In the genomic region with DNA sequence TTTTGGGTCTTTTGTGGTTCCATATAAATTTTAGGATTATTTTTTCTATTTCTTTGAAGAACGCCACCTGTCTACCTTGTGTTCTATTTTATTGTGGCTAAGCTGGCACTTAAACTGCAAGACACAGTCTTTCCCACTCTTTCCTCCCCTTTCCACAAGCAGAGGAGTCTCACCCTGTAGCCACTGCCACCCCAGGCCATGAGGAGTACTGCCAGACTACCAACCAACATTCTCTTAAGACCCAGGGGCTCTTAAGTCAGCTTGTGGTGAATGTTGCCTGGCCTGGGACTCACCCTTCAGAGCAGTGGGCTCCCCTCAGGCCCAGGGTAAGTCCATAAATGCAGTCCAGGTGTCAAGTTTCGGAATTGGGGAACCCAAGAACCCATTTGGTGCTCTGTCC, we compare ENCODE assay signal across 17 cellular contexts.
"Had no signal": no experiment of that assay in that cellular context is flagged by ENCODE, and none has a peak within 500 bp of the region (broad histone marks: within the 10 kb centered on the region; RNA-seq: fewer than 3 reads in every experiment).

No MANE protein-coding gene starts in this region.

- H3K4me1 Mint-ChIP-seq: neural progenitor cell had no signal

- H3K27ac Mint-ChIP-seq: natural killer cell treated with Interleukin-12 subunit alpha and Interleukin-12 subunit beta and Interleukin-15 and Interleukin-18, amount 100 ng/mL, for 72 hours; neural progenitor cell; type B pancreatic cell had no signal

- DNase-seq: colonic mucosa; dermis blood vessel endothelial cell; heart right ventricle; hypothalamus; islet precursor cell; mammary epithelial cell; mucosa of descending colon; nucleus accumbens; ovary; right cardiac atrium; small intestine; stimulated activated CD4-positive, alpha-beta T cell treated with anti-CD3 and anti-CD28 coated beads, Interleukin-12 subunit alpha, Interleukin-12 subunit beta, amount 100 ng/mL, for 4 hours; stimulated activated naive CD4-positive, alpha-beta T cell had no signal

- H3K27me3 ChIP-seq: colonic mucosa, heart right ventricle, neural progenitor cell, ovary had no signal

- H3K4me3 Mint-ChIP-seq: natural killer cell treated with Interleukin-12 subunit alpha and Interleukin-12 subunit beta and Interleukin-15 and Interleukin-18, amount 100 ng/mL, for 72 hours; neural progenitor cell; type B pancreatic cell had no signal

- H2AFZ ChIP-seq: neural progenitor cell had no signal

- ATAC-seq: heart right ventricle; left lobe of liver; mucosa of descending colon; natural killer cell treated with Interleukin-12 subunit alpha and Interleukin-12 subunit beta and Interleukin-15 and Interleukin-18, amount 100 ng/mL, for 72 hours; right cardiac atrium had no signal

- H3K4me3 ChIP-seq: colonic mucosa, heart right ventricle, mucosa of descending colon, neural progenitor cell, ovary had no signal

- H3K4me2 ChIP-seq: neural progenitor cell had no signal

- H3K9me3 ChIP-seq: colonic mucosa, heart right ventricle, mucosa of descending colon, ovary had no signal

- H3K27ac ChIP-seq: colonic mucosa, heart right ventricle, neural progenitor cell, ovary had no signal

- H3K36me3 Mint-ChIP-seq: natural killer cell treated with Interleukin-12 subunit alpha and Interleukin-12 subunit beta and Interleukin-15 and Interleukin-18, amount 100 ng/mL, for 72 hours; neural progenitor cell; type B pancreatic cell had no signal

- H3K4me1 ChIP-seq: colonic mucosa, heart right ventricle had no signal

- H3K27me3 Mint-ChIP-seq: type B pancreatic cell had no signal

- H3K9ac ChIP-seq: neural progenitor cell had no signal

- H3K36me3 ChIP-seq: colonic mucosa, heart right ventricle, neural progenitor cell, ovary had no signal

- H3K9me3 Mint-ChIP-seq: natural killer cell treated with Interleukin-12 subunit alpha and Interleukin-12 subunit beta and Interleukin-15 and Interleukin-18, amount 100 ng/mL, for 72 hours had no signal
